14 cellular contexts compared by ENCODE assay signal in genomic region chr6:126720326-126720725, GRCh38.
DNase-seq lines count a peak whose midpoint lies in the region; ATAC-seq and TF ChIP-seq lines count a peak whose summit lies in the region.
"Had no signal": no experiment of that assay in that cellular context is flagged by ENCODE, and none has a peak within 500 bp of the region (broad histone marks: within the 10 kb centered on the region; RNA-seq: fewer than 3 reads in every experiment).

No MANE protein-coding gene starts in this region.

- H3K4me1 ChIP-seq in PC-9 (replicated peaks; ENCODE audit: insufficient read depth) (peaks cover 47% of the 10 kb centered on the region), neural progenitor cell (peaks cover 21% of the 10 kb centered on the region)

- H2AFZ ChIP-seq in PC-9 (no peak overlapping the region), neural progenitor cell (replicated peaks) (no peak overlapping the region)

- H3K9me3 ChIP-seq in PC-9 (ENCODE audit: insufficient read depth, low read depth) (peaks cover 3% of the 10 kb centered on the region), neural progenitor cell (ENCODE audit: low read depth) (no peaks in the 10 kb centered on the region), WERI-Rb-1 (ENCODE audit: severe bottlenecking) (no peaks in the 10 kb centered on the region)

- H3K36me3 ChIP-seq in PC-9 (ENCODE audit: low read depth) (no peaks in the 10 kb centered on the region), neural progenitor cell (no peaks in the 10 kb centered on the region), WERI-Rb-1 (no peaks in the 10 kb centered on the region)

- TF ChIP-seq CTCF in PC-9 (conservative IDR thresholded peaks at IDR 0.05) (no peak), neural progenitor cell (IDR thresholded peaks at IDR 0.05) (no peak), WERI-Rb-1 (IDR thresholded peaks at IDR 0.05; ENCODE audit: low read depth, low read length) (no peak)

- H3K9me3 Mint-ChIP-seq in neural progenitor cell: peaks cover 10% of the 10 kb centered on the region

- peaks cover 2% of the 10 kb centered on the region for H3K27me3 Mint-ChIP-seq in neural progenitor cell (ENCODE audit: insufficient read depth, low read depth)
- H3K27me3 Mint-ChIP-seq: CD4-positive, CD25-positive, alpha-beta regulatory T cell had no signal

- H3K9me2 ChIP-seq in PC-9 (ENCODE audit: insufficient read depth): no peaks in the 10 kb centered on the region; the same call in 1 of the 2 replicates

- no peak overlapping the region for H3K4me3 Mint-ChIP-seq in neural progenitor cell
- H3K4me3 Mint-ChIP-seq: CD4-positive, CD25-positive, alpha-beta regulatory T cell had no signal

- peaks cover 30% of the 10 kb centered on the region for H3F3A ChIP-seq in PC-9 (ENCODE audit: insufficient read depth, low read depth)
- H3F3A ChIP-seq in neural progenitor cell (ENCODE audit: low read depth): peaks cover 8% of the 10 kb centered on the region

- H3K27ac ChIP-seq in PC-9 (peak overlapping the region; percentile 97), neural progenitor cell (no peak overlapping the region), WERI-Rb-1 (no peak overlapping the region)

- no peak overlapping the region for H3K4me2 ChIP-seq in PC-9
- no peak overlapping the region for H3K4me2 ChIP-seq in neural progenitor cell

- H3K36me3 Mint-ChIP-seq in neural progenitor cell: peaks cover 4% of the 10 kb centered on the region
- H3K36me3 Mint-ChIP-seq: CD4-positive, CD25-positive, alpha-beta regulatory T cell had no signal

- DNase-seq in ELR (ENCODE audit: low read depth): peak; percentile 21
- DNase-seq in PC-9: no peak
- peak; percentile 34 for DNase-seq in fibroblast of gingiva (ENCODE audit: low read depth)
- no peak for DNase-seq in neural progenitor cell (ENCODE audit: low spot score)
- DNase-seq in NCI-H748 (lab: John Stamatoyannopoulos, UW; ENCODE audit: unreplicated experiment): no peak
- DNase-seq in NCI-H345 (lab: John Stamatoyannopoulos, UW): no peak
- no peak for DNase-seq in WERI-Rb-1
- DNase-seq: CD4-positive, CD25-positive, alpha-beta regulatory T cell; DMS79 treated with DMSO at 0.1 percent for 48 hours; Karpas-422; NCI-H1417; NCI-H2029 treated with DMSO at 0.1 percent for 48 hours; NCI-H524 treated with DMSO at 0.1 percent for 48 hours had no signal

- peaks cover 46% of the 10 kb centered on the region for H3K4me1 Mint-ChIP-seq in neural progenitor cell
- H3K4me1 Mint-ChIP-seq: CD4-positive, CD25-positive, alpha-beta regulatory T cell had no signal

- no TSS peak for BruUV-seq in PC-9 (replicated peaks; lab: Mats Ljungman, UMichigan)

- intact Hi-C loops in PC-9 (cut with micrococcal nuclease; ENCODE audit: unreplicated experiment): loop anchor here (10.0 kb wide), 1 partner anchor 234 kb away; no protein-coding TSS in a partner anchor

- POLR2A ChIA-PET in PC-9 (lab: Charles Lee; ENCODE audit: unreplicated experiment): interaction anchor here (0.7 kb wide), 1 partner anchor 681 kb away, joined by 5 read pairs; no protein-coding TSS in a partner anchor

- CTCF ChIA-PET in PC-9 (lab: Charles Lee): no interaction called here

- H4K20me1 ChIP-seq in PC-9 (ENCODE audit: insufficient read depth) (no peaks in the 10 kb centered on the region), neural progenitor cell (ENCODE audit: low read depth) (no peaks in the 10 kb centered on the region)

- H3K27me3 ChIP-seq in PC-9 (ENCODE audit: insufficient read depth, low read depth): no peaks in the 10 kb centered on the region
- H3K27me3 ChIP-seq in neural progenitor cell: no peaks in the 10 kb centered on the region
- H3K27me3 ChIP-seq in WERI-Rb-1 (ENCODE audit: insufficient read depth, low read depth, severe bottlenecking): no peaks in the 10 kb centered on the region

- H3K27ac Mint-ChIP-seq in neural progenitor cell: peak overlapping the region; percentile 35
- H3K27ac Mint-ChIP-seq: CD4-positive, CD25-positive, alpha-beta regulatory T cell had no signal

- no peak overlapping the region for H3K9ac ChIP-seq in neural progenitor cell

- ATAC-seq in GM21576 (IDR thresholded peaks at IDR 0.05; ENCODE audit: unreplicated experiment): no peak

- H3K79me2 ChIP-seq in PC-9 (ENCODE audit: low read depth) (no peaks in the 10 kb centered on the region), neural progenitor cell (ENCODE audit: low read depth) (no peaks in the 10 kb centered on the region)

- H3K4me3 ChIP-seq in PC-9 (no peak overlapping the region), neural progenitor cell (no peak overlapping the region), WERI-Rb-1 (ENCODE audit: low read depth, low read length) (no peak overlapping the region)

Comparison
In these comparisons a context has a peak if more than half of its experiments do, and no peak if none do; other contexts are left out.
1. DNase-seq: peak in ELR (single experiment) and fibroblast of gingiva (single experiment); none in PC-9 (0 of 2), neural progenitor cell (single experiment), NCI-H748 (single experiment), NCI-H345 (single experiment) and WERI-Rb-1 (single experiment).